ENCODE assay signal across 2 cellular contexts in genomic region chr2:125867908-125868307, GRCh38.
TF ChIP-seq lines count a peak whose summit lies in the region.

No MANE protein-coding gene starts in this region.

TF ChIP-seq in liver, 16 proteins besides CTCF, POLR2A, EP300 and RAD21 (continued from another document):
- TF ChIP-seq RXRA (IDR thresholded peaks at IDR 0.05) (peak; percentile 23 to 75), GABPA (IDR thresholded peaks at IDR 0.05 in 1 of 2, conservative IDR thresholded peaks at IDR 0.05 in 1 of 2) (no peak), FOXA1 (IDR thresholded peaks at IDR 0.05) (no peak), ATF3 (IDR thresholded peaks at IDR 0.05) (no peak), HNF4A (conservative IDR thresholded peaks at IDR 0.05) (peak; percentile 78 to 89), NR2F2 (IDR thresholded peaks at IDR 0.05) (peak; percentile 41), ZBTB33 (IDR thresholded peaks at IDR 0.05) (peak; percentile 25), MAX (IDR thresholded peaks at IDR 0.05) (peak; percentile 34), EGR1 (IDR thresholded peaks at IDR 0.05; ENCODE audit: low read depth in 2 of 2) (no peak), SP1 (IDR thresholded peaks at IDR 0.05) (peak; percentile 11), REST (IDR thresholded peaks at IDR 0.05) (no peak), HNF4G (IDR thresholded peaks at IDR 0.05) (no peak)
TF ChIP-seq in liver: peak in this region for 7.

TF ChIP-seq in HepG2, 621 proteins besides CTCF, POLR2A, EP300 and RAD21:
- TF ChIP-seq ZNF850 (CRISPR knock-in tag; conservative IDR thresholded peaks at IDR 0.05) (no peak), ZNF597 (CRISPR knock-in tag; IDR thresholded peaks at IDR 0.05) (no peak), EZH2 (conservative IDR thresholded peaks at IDR 0.05; ENCODE audit: low read depth, low read length) (no peak), ZNF629 (CRISPR knock-in tag; conservative IDR thresholded peaks at IDR 0.05) (no peak), FOXP1 (IDR thresholded peaks at IDR 0.05) (no peak), FOXP1 (CRISPR knock-in tag; IDR thresholded peaks at IDR 0.05) (no peak)
